In the genomic region with DNA sequence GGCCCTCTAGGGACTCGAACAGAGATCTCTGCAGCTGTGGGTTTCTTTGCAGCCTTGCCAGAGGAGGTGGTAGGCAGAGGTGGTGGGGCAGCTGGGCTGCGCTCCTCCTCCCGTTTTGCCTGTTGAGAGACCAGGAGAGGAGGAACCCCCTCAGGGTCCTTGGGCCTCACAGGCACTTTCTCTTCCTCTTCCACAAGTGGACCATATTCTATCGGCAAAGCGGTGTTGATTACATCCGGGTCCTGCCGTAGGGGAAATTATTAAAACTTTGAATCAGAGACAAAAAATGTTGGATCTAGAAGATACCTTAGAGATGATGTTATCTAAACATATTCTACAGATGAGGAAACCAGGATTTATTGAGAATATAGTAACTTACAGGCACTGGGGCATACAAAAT, we compare ENCODE assay signal across 33 cellular contexts.
"Had no signal": no experiment of that assay in that cellular context is flagged by ENCODE, and none has a peak within 500 bp of the region (broad histone marks: within the 10 kb centered on the region; RNA-seq: fewer than 3 reads in every experiment).

No MANE protein-coding gene starts in this region.

- H3K27me3 Mint-ChIP-seq: activated CD4-positive, alpha-beta memory T cell treated with anti-CD3 and anti-CD28 coated beads for 36 hours; activated CD4-positive, alpha-beta T cell treated with anti-CD3 and anti-CD28 coated beads, Interleukin-2, amount 10 ng/mL, durations not matched to agents 7 days and 5 days; activated naive CD4-positive, alpha-beta T cell treated with anti-CD3 and anti-CD28 coated beads, Interleukin-2, amount 50 U/mL, for 24 hours had no signal

- H3K9me3 Mint-ChIP-seq: activated CD4-positive, alpha-beta memory T cell treated with anti-CD3 and anti-CD28 coated beads for 36 hours; activated CD4-positive, alpha-beta T cell treated with anti-CD3 and anti-CD28 coated beads, Interleukin-2, amount 10 ng/mL, durations not matched to agents 7 days and 5 days; activated naive CD4-positive, alpha-beta T cell treated with anti-CD3 and anti-CD28 coated beads, Interleukin-2, amount 50 U/mL, for 24 hours; activated naive CD8-positive, alpha-beta T cell treated with anti-CD3 and anti-CD28 coated beads, Interleukin-2, amount 10 ng/mL, durations not matched to agents 7 days and 5 days; activated T-helper 2 cell treated with anti-CD3 and anti-CD28 coated beads, Interferon-gamma antibody, Interleukin-2, Interleukin-4, amounts not matched to agents 10 μg/mL and 5 μg/mL and 100 μg/mL, durations not matched to agents 14 hours and 24 hours and 36 hours had no signal

- H3K27ac ChIP-seq: ascending aorta, breast epithelium, PC-9, RWPE1, SJCRH30, SK-N-MC had no signal

- H3K36me3 ChIP-seq: ascending aorta, breast epithelium had no signal

- H3K27me3 ChIP-seq: ascending aorta, breast epithelium, SJCRH30 had no signal

- H3K4me1 ChIP-seq: ascending aorta, breast epithelium, SJCRH30 had no signal

- FAIRE-seq: RCC 7860, TTC549 had no signal

- ATAC-seq: Right ventricle myocardium inferior had no signal

- H3K9me3 ChIP-seq: ascending aorta, breast epithelium, SJCRH30 had no signal

- H3K36me3 Mint-ChIP-seq: activated CD4-positive, alpha-beta memory T cell treated with anti-CD3 and anti-CD28 coated beads for 36 hours; activated naive CD4-positive, alpha-beta T cell treated with anti-CD3 and anti-CD28 coated beads, Interleukin-2, amount 50 U/mL, for 24 hours; activated naive CD8-positive, alpha-beta T cell treated with anti-CD3 and anti-CD28 coated beads, Interleukin-2, amount 10 ng/mL, durations not matched to agents 7 days and 5 days had no signal

- H3K27ac Mint-ChIP-seq: activated CD4-positive, alpha-beta memory T cell treated with anti-CD3 and anti-CD28 coated beads for 36 hours; activated CD4-positive, alpha-beta T cell treated with anti-CD3 and anti-CD28 coated beads, Interleukin-2, amount 10 ng/mL, durations not matched to agents 7 days and 5 days; activated naive CD4-positive, alpha-beta T cell treated with anti-CD3 and anti-CD28 coated beads, Interleukin-2, amount 50 U/mL, for 24 hours; activated naive CD8-positive, alpha-beta T cell treated with anti-CD3 and anti-CD28 coated beads, Interleukin-2, amount 10 ng/mL, durations not matched to agents 7 days and 5 days; activated T-helper 2 cell treated with anti-CD3 and anti-CD28 coated beads, Interferon-gamma antibody, Interleukin-2, Interleukin-4, amounts not matched to agents 10 μg/mL and 5 μg/mL and 100 μg/mL, durations not matched to agents 14 hours and 24 hours and 36 hours had no signal

- DNase-seq: activated CD4-positive, alpha-beta memory T cell treated with anti-CD3 and anti-CD28 coated beads for 36 hours; activated CD4-positive, alpha-beta T cell treated with anti-CD3 and anti-CD28 coated beads, Interleukin-2, amount 10 ng/mL, durations not matched to agents 7 days and 5 days; activated CD8-positive, alpha-beta memory T cell treated with anti-CD3 and anti-CD28 coated beads, Interleukin-2, amount 50 U/mL, for 4 hours; activated gamma-delta T cell; activated naive CD4-positive, alpha-beta T cell treated with Interleukin-2 at 50 U/mL for 16 hours; activated naive CD8-positive, alpha-beta T cell treated with anti-CD3 and anti-CD28 coated beads, Interleukin-2, amount 10 ng/mL, durations not matched to agents 7 days and 5 days; activated T-cell treated with anti-CD3 and anti-CD28 coated beads for 4 hours; activated T-cell treated with anti-CD3 and anti-CD28 coated beads, Interleukin-2, amount 50 U/mL, for 48 hours; amygdala; cerebellar nuclear complex; cortex of kidney; IMR-90; Karpas-422; KBM-7; NCI-H1105; NCI-H1417 treated with DMSO at 0.1 percent for 48 hours; NCI-H1930; NCI-H2081 treated with DMSO at 0.1 percent for 48 hours; NCI-H226; NCI-H524 treated with DMSO at 0.1 percent for 48 hours; NK-92 treated with Interleukin-12 subunit alpha and Interleukin-12 subunit beta, amount 100 ng/mL, for 24 hours; PC-9; SJCRH30; T1000 had no signal

- H3K4me2 ChIP-seq: PC-9 had no signal

- H3K4me3 ChIP-seq: ascending aorta, breast epithelium, PC-9, SJCRH30, SK-N-MC had no signal

- H2AFZ ChIP-seq: PC-9 had no signal

- H3K4me3 Mint-ChIP-seq: activated CD4-positive, alpha-beta memory T cell treated with anti-CD3 and anti-CD28 coated beads for 36 hours; activated CD4-positive, alpha-beta T cell treated with anti-CD3 and anti-CD28 coated beads, Interleukin-2, amount 10 ng/mL, durations not matched to agents 7 days and 5 days; activated naive CD4-positive, alpha-beta T cell treated with anti-CD3 and anti-CD28 coated beads, Interleukin-2, amount 50 U/mL, for 24 hours; activated naive CD8-positive, alpha-beta T cell treated with anti-CD3 and anti-CD28 coated beads, Interleukin-2, amount 10 ng/mL, durations not matched to agents 7 days and 5 days had no signal
